16 cellular contexts compared by ENCODE assay signal in genomic region chr3:180223268-180223667, GRCh38.
"Had no signal": no experiment of that assay in that cellular context is flagged by ENCODE, and none has a peak within 500 bp of the region (broad histone marks: within the 10 kb centered on the region; RNA-seq: fewer than 3 reads in every experiment).

No MANE protein-coding gene starts in this region.

- H3K27me3 ChIP-seq: esophagus squamous epithelium, spleen, upper lobe of left lung had no signal

- H3K4me1 Mint-ChIP-seq: nephron progenitor cell; stimulated activated naive B cell treated with anti-CD40 and anti-IgM and Interleukin-4, amounts not matched to agents 10 μg/mL and 1 μg/mL and 100 μg/mL, for 72 hours had no signal

- ATAC-seq: activated naive CD4-positive, alpha-beta T cell treated with anti-CD3 and anti-CD28 coated beads, Interleukin-2, amount 50 U/mL, for 72 hours; effector memory CD8-positive, alpha-beta T cell; left ventricle myocardium superior; stimulated activated naive B cell treated with anti-CD40 and anti-IgM and Interleukin-4, amounts not matched to agents 10 μg/mL and 1 μg/mL and 100 μg/mL, for 72 hours had no signal

- H3K27ac ChIP-seq: esophagus squamous epithelium, spleen, thoracic aorta, upper lobe of left lung, WERI-Rb-1 had no signal

- H3K4me3 Mint-ChIP-seq: activated T-helper 1 cell treated with anti-CD3 and anti-CD28 coated beads, Interleukin-12 subunit alpha, Interleukin-12 subunit beta, Interleukin-2, Interleukin-4 antibody, amounts not matched to agents 30 ng/mL and 10 ng/mL and 1 ng/mL, durations not matched to agents 14 hours and 24 hours and 36 hours; effector memory CD8-positive, alpha-beta T cell; nephron progenitor cell; stimulated activated naive B cell treated with anti-CD40 and anti-IgM and Interleukin-4, amounts not matched to agents 10 μg/mL and 1 μg/mL and 100 μg/mL, for 72 hours had no signal

- H3K4me1 ChIP-seq: esophagus squamous epithelium, spleen, upper lobe of left lung had no signal

- H3K27ac Mint-ChIP-seq: activated naive CD4-positive, alpha-beta T cell treated with anti-CD3 and anti-CD28 coated beads, Interleukin-2, amount 50 U/mL, for 72 hours; activated T-helper 1 cell treated with anti-CD3 and anti-CD28 coated beads, Interleukin-12 subunit alpha, Interleukin-12 subunit beta, Interleukin-2, Interleukin-4 antibody, amounts not matched to agents 30 ng/mL and 10 ng/mL and 1 ng/mL, durations not matched to agents 14 hours and 24 hours and 36 hours; effector memory CD8-positive, alpha-beta T cell; nephron progenitor cell; stimulated activated naive B cell treated with anti-CD40 and anti-IgM and Interleukin-4, amounts not matched to agents 10 μg/mL and 1 μg/mL and 100 μg/mL, for 72 hours had no signal

- DNase-seq: activated CD4-positive, alpha-beta T cell treated with anti-CD3 and anti-CD28 coated beads for 1 hour; activated gamma-delta T cell treated with Interleukin-2 at 50 U/mL for 16 hours; activated T-cell treated with anti-CD3 and anti-CD28 coated beads for 4 hours; effector memory CD8-positive, alpha-beta T cell; esophagus squamous epithelium; left ventricle myocardium superior; nephron progenitor cell; nucleus accumbens; posterior cingulate gyrus; spleen; stimulated activated naive B cell treated with anti-CD40 and anti-IgM and Interleukin-4, amounts not matched to agents 10 μg/mL and 1 μg/mL and 100 μg/mL, for 72 hours; upper lobe of left lung; WERI-Rb-1 had no signal

- H3K36me3 ChIP-seq: esophagus squamous epithelium, spleen, thoracic aorta, upper lobe of left lung, WERI-Rb-1 had no signal

- H3K4me3 ChIP-seq: esophagus squamous epithelium, spleen, thoracic aorta, upper lobe of left lung had no signal

- H3K36me3 Mint-ChIP-seq: stimulated activated naive B cell treated with anti-CD40 and anti-IgM and Interleukin-4, amounts not matched to agents 10 μg/mL and 1 μg/mL and 100 μg/mL, for 72 hours had no signal

- H3K27me3 Mint-ChIP-seq: effector memory CD8-positive, alpha-beta T cell; stimulated activated naive B cell treated with anti-CD40 and anti-IgM and Interleukin-4, amounts not matched to agents 10 μg/mL and 1 μg/mL and 100 μg/mL, for 72 hours had no signal
